9 cellular contexts compared by ENCODE assay signal in the genomic region with DNA sequence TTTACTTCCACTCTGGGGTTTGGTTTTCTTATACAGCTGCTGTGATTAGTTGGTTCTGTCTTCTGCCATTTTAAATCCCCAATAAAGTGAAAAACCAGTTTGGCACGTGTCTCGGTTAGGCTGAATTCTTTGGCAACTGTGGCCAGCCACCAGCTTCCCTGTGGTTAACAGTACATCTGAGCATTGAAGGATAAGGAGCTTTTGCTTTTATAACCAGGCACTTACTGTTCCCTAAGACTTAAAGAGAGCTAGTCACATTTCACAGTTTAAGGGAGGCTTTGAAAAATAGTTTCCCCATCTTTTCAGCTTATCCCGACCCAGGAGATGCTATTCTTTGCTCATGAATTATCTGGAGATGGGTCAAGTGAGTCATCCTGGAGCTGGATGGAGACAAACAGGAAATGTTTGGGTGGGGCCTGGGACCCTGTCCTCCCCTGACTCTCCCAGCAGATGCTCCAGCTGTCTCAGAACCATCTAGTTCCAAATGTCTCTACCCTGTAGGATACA.
DNase-seq lines count a peak whose midpoint lies in the region.
"Had no signal": no experiment of that assay in that cellular context is flagged by ENCODE, and none has a peak within 500 bp of the region (broad histone marks: within the 10 kb centered on the region; RNA-seq: fewer than 3 reads in every experiment).

No MANE protein-coding gene starts in this region.

- DNase-seq in NCI-H446 treated with DMSO at 0.1 percent for 48 hours (lab: John Stamatoyannopoulos, UW) (peak; percentile 86), epithelial cell of prostate (ENCODE audit: low read depth, low spot score) (no peak), CD1c-positive myeloid dendritic cell (ENCODE audit: extremely low spot score) (no peak), GM19240 (ENCODE audit: insufficient read length, low spot score) (no peak), RKO (ENCODE audit: low spot score) (no peak), activated T-cell treated with anti-CD3 and anti-CD28 coated beads for 4 hours (no peak)
- DNase-seq: T1000 had no signal

- no peaks in the 10 kb centered on the region for H3K27me3 ChIP-seq in ACC112 (ENCODE audit: insufficient read depth, low read length)
- H3K27me3 ChIP-seq in muscle layer of duodenum (ENCODE audit: low read depth, low read length), result no peaks in the 10 kb centered on the region

- no peaks in the 10 kb centered on the region for H3K9me3 ChIP-seq in muscle layer of duodenum (ENCODE audit: control insufficient read depth in 1 of 2, low read length in 2 of 2)

- H3K79me2 ChIP-seq in ACC112 (ENCODE audit: control insufficient read depth, insufficient read depth, low read length, unreplicated experiment), result peaks cover 5% of the 10 kb centered on the region

- H3K36me3 ChIP-seq in ACC112 (ENCODE audit: insufficient read depth, low read length), result peaks cover 25% of the 10 kb centered on the region
- peaks cover 58 to 72% of the 10 kb centered on the region in 2 donors for H3K36me3 ChIP-seq in muscle layer of duodenum (ENCODE audit: control insufficient read depth in 1 of 2, insufficient read depth in 2 of 2, low read length in 2 of 2)

- H3K4me1 ChIP-seq in ACC112 (ENCODE audit: control insufficient read depth, insufficient read depth, low read length, unreplicated experiment) (peaks cover 55% of the 10 kb centered on the region), muscle layer of duodenum (ENCODE audit: control insufficient read depth in 1 of 2, insufficient read depth in 2 of 2, low read length in 2 of 2) (peaks cover 41 to 46% of the 10 kb centered on the region in 2 donors)

- peak overlapping the region; percentile 89 for H3K27ac ChIP-seq in ACC112 (ENCODE audit: low read depth, low read length)
- peak overlapping the region; percentile 21 for H3K27ac ChIP-seq in epithelial cell of prostate
- H3K27ac ChIP-seq in muscle layer of duodenum (ENCODE audit: low read length), result peak overlapping the region; percentile 83

- H3K4me3 ChIP-seq in ACC112 (ENCODE audit: low read depth, low read length), result peak overlapping the region; percentile 20; the same call in 1 of the 2 replicates
- H3K4me3 ChIP-seq in muscle layer of duodenum (ENCODE audit: low read depth in 1 of 2, low read length in 2 of 2), result peak overlapping the region in 1 of 2 donors; percentile 27

- peak overlapping the region; percentile 6 for H2AFZ ChIP-seq in ACC112 (ENCODE audit: low read length, unreplicated experiment)

Comparison
In these comparisons a context has a peak if more than half of its experiments do, and no peak if none do; other contexts are left out.
1. H3K27ac ChIP-seq: peak in every context shown above with its lines; median percentile 89 in ACC112; 83 in muscle layer of duodenum; 21 in epithelial cell of prostate.